2 cellular contexts compared by ENCODE assay signal in the genomic region with DNA sequence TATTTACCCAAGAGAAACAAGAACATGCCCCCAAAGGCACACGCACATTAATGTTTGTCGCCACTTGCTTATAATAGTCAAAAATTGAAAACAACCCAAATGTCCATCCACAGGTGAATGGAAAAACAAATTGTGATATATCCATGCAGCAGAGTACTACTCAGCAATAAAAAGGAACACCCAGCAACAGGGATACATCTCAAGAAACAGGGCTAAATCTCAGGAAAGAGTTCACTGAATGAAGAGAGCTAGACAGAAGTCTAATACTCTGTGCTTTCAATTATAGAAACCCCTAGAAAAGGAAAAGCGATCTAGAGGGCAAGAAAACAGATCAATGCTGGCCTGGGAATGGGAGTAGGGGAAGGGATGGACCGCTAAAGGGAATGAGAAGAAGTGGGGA.
TF ChIP-seq lines count a peak whose summit lies in the region.

No MANE protein-coding gene starts in this region.

TF ChIP-seq in HEK293, 187 proteins besides CTCF, POLR2A, EP300 and RAD21:
- TF ChIP-seq ZNF174 (tag by site-specific recombination; IDR thresholded peaks at IDR 0.05), result no peak
- no peak for TF ChIP-seq ZBTB8A (tag by site-specific recombination; IDR thresholded peaks at IDR 0.05)
- TF ChIP-seq, protein P1, sequence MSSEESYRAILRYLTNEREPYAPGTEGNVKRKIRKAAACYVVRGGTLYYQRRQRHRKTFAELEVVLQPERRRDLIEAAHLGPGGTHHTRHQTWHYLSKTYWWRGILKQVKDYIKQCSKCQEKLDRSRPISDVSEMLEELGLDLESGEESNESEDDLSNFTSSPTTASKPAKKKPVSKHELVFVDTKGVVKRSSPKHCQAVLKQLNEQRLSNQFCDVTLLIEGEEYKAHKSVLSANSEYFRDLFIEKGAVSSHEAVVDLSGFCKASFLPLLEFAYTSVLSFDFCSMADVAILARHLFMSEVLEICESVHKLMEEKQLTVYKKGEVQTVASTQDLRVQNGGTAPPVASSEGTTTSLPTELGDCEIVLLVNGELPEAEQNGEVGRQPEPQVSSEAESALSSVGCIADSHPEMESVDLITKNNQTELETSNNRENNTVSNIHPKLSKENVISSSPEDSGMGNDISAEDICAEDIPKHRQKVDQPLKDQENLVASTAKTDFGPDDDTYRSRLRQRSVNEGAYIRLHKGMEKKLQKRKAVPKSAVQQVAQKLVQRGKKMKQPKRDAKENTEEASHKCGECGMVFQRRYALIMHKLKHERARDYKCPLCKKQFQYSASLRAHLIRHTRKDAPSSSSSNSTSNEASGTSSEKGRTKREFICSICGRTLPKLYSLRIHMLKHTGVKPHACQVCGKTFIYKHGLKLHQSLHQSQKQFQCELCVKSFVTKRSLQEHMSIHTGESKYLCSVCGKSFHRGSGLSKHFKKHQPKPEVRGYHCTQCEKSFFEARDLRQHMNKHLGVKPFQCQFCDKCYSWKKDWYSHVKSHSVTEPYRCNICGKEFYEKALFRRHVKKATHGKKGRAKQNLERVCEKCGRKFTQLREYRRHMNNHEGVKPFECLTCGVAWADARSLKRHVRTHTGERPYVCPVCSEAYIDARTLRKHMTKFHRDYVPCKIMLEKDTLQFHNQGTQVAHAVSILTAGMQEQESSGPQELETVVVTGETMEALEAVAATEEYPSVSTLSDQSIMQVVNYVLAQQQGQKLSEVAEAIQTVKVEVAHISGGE (tag by site-specific recombination; conservative IDR thresholded peaks at IDR 0.05; ENCODE audit: low read depth), result no peak
- TF ChIP-seq, protein P2, sequence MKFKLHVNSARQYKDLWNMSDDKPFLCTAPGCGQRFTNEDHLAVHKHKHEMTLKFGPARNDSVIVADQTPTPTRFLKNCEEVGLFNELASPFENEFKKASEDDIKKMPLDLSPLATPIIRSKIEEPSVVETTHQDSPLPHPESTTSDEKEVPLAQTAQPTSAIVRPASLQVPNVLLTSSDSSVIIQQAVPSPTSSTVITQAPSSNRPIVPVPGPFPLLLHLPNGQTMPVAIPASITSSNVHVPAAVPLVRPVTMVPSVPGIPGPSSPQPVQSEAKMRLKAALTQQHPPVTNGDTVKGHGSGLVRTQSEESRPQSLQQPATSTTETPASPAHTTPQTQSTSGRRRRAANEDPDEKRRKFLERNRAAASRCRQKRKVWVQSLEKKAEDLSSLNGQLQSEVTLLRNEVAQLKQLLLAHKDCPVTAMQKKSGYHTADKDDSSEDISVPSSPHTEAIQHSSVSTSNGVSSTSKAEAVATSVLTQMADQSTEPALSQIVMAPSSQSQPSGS (tag by site-specific recombination; IDR thresholded peaks at IDR 0.05; ENCODE audit: low read depth), result no peak
- TF ChIP-seq ZNF558 (tag by site-specific recombination; IDR thresholded peaks at IDR 0.05), result no peak
- peak; percentile 66 for TF ChIP-seq ZNF146 (tag by site-specific recombination; IDR thresholded peaks at IDR 0.05)
- peak; percentile 76; the same call in 1 of the 2 replicates for TF ChIP-seq ZNF664 (tag by site-specific recombination; IDR thresholded peaks at IDR 0.05)
- TF ChIP-seq, protein P3, sequence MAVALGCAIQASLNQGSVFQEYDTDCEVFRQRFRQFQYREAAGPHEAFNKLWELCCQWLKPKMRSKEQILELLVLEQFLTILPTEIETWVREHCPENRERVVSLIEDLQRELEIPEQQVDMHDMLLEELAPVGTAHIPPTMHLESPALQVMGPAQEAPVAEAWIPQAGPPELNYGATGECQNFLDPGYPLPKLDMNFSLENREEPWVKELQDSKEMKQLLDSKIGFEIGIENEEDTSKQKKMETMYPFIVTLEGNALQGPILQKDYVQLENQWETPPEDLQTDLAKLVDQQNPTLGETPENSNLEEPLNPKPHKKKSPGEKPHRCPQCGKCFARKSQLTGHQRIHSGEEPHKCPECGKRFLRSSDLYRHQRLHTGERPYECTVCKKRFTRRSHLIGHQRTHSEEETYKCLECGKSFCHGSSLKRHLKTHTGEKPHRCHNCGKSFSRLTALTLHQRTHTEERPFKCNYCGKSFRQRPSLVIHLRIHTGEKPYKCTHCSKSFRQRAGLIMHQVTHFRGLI (tag by site-specific recombination; IDR thresholded peaks at IDR 0.05), result no peak

TF ChIP-seq in K562, 482 proteins besides CTCF, POLR2A, EP300 and RAD21:
- TF ChIP-seq ZNF146 (CRISPR knock-in tag; IDR thresholded peaks at IDR 0.05; ENCODE audit: unreplicated experiment), result peak; percentile 17
- TF ChIP-seq, protein P4, sequence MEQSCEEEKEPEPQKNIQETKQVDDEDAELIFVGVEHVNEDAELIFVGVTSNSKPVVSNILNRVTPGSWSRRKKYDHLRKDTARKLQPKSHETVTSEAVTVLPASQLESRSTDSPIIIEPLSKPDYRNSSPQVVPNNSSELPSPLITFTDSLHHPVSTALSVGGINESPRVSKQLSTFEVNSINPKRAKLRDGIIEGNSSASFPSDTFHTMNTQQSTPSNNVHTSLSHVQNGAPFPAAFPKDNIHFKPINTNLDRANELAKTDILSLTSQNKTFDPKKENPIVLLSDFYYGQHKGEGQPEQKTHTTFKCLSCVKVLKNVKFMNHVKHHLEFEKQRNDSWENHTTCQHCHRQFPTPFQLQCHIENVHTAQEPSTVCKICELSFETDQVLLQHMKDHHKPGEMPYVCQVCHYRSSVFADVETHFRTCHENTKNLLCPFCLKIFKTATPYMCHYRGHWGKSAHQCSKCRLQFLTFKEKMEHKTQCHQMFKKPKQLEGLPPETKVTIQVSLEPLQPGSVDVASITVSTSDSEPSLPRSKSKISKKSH (CRISPR knock-in tag; IDR thresholded peaks at IDR 0.05), result no peak
- no peak for TF ChIP-seq SIN3B (IDR thresholded peaks at IDR 0.05; ENCODE audit: low read depth)
